Comparison of ENCODE assay signal across 1 cellular context in genomic region chr7:112202819-112203218, GRCh38.
A peak's percentile ranks its signal among the peaks of the same experiment; 100 is the strongest.
TF ChIP-seq lines count a peak whose summit lies in the region.

No MANE protein-coding gene starts in this region.

TF ChIP-seq in GM12878, 131 proteins besides CTCF, POLR2A, EP300 and RAD21:
- TF ChIP-seq CHD4 (IDR thresholded peaks at IDR 0.05) (no peak), SMAD1 (IDR thresholded peaks at IDR 0.05; ENCODE audit: low read depth, partially characterized antibody) (peak; percentile 82), MEF2B (IDR thresholded peaks at IDR 0.05; ENCODE audit: partially characterized antibody, poor library complexity, severe bottlenecking) (no peak), ZSCAN29 (IDR thresholded peaks at IDR 0.05) (no peak)
